Comparison of ENCODE assay signal across 9 cellular contexts in the genomic region with DNA sequence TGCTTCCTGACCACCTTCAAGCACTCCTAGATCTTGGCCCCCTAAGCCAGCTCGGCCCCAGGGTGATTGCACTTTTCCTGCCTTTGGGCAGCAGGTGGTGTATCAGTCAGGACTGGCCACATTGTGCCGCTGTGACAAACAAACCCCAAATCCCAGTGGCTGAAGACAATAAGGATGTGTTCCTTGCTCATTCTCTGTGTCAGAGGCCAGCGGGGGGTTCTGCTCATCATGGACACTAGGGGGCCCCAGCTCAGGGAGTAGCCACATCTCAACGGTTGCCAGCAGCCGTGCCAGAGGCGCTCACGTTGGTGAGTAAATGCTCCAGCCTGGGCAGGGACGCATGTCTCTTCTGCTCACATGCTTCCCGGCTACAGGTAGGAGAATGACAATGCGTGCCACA.
DNase-seq lines count a peak whose midpoint lies in the region; ATAC-seq and TF ChIP-seq lines count a peak whose summit lies in the region.
"Had no signal": no experiment of that assay in that cellular context is flagged by ENCODE, and none has a peak within 500 bp of the region (broad histone marks: within the 10 kb centered on the region; RNA-seq: fewer than 3 reads in every experiment).

No MANE protein-coding gene starts in this region.

- peak in 2 of 6 experiments; percentile 2 to 8 for TF ChIP-seq CTCF in Peyer's patch (IDR thresholded peaks at IDR 0.05)

- H4K20me1 ChIP-seq in Karpas-422 (ENCODE audit: insufficient read depth, low read depth, low read length): peaks cover 3% of the 10 kb centered on the region; the same call in 1 of the 2 replicates

- no peaks in the 10 kb centered on the region for H3K36me3 ChIP-seq in Karpas-422 (ENCODE audit: insufficient read depth, low read length)
- no peaks in the 10 kb centered on the region for H3K36me3 ChIP-seq in Peyer's patch

- DNase-seq in EH (ENCODE audit: low read depth) (peak; percentile 27), Karpas-422 (peak; percentile 82), lung microvascular endothelial cell (ENCODE audit: low read depth in 2 of 2) (peak; percentile 31 to 33), substantia nigra (lab: John Stamatoyannopoulos, UW) (no peak), NOMO-1 treated with dmso at 0.1 percent for 144 hours (lab: John Stamatoyannopoulos, UW; ENCODE audit: unreplicated experiment) (no peak), Peyer's patch (no peak)
- DNase-seq in activated CD8-positive, alpha-beta memory T cell treated with anti-CD3 and anti-CD28 coated beads for 24 hours: peak; percentile 69

- H3K9me2 ChIP-seq in Karpas-422 (replicated peaks; ENCODE audit: insufficient read depth, low read length): no peaks in the 10 kb centered on the region

- no peaks in the 10 kb centered on the region for H3K79me2 ChIP-seq in Karpas-422 (ENCODE audit: low read length)

- H3K27me3 ChIP-seq in Karpas-422 (ENCODE audit: low read length) (no peaks in the 10 kb centered on the region), Peyer's patch (no peaks in the 10 kb centered on the region)

- no peaks in the 10 kb centered on the region for H3K4me1 ChIP-seq in Karpas-422 (ENCODE audit: low read length)
- peaks cover 0 to 18% (median 0%) of the 10 kb centered on the region in 4 donors for H3K4me1 ChIP-seq in Peyer's patch

- no peak overlapping the region for H3K4me2 ChIP-seq in Karpas-422 (ENCODE audit: low read depth, low read length, poor library complexity, severe bottlenecking)
- H3K4me2 ChIP-seq: PC-9 had no signal

- ATAC-seq in HG02642 (IDR thresholded peaks at IDR 0.05; ENCODE audit: poor library complexity, unreplicated experiment): no peak

- H2AFZ ChIP-seq in Karpas-422 (ENCODE audit: low read length): no peak overlapping the region
- H2AFZ ChIP-seq: PC-9 had no signal

- no peak overlapping the region for H3K9ac ChIP-seq in Karpas-422 (ENCODE audit: low read length)

- H3K9me3 ChIP-seq in Karpas-422 (ENCODE audit: low read length) (no peaks in the 10 kb centered on the region), Peyer's patch (no peaks in the 10 kb centered on the region)

- H3K4me3 ChIP-seq in Karpas-422 (ENCODE audit: low read length) (no peak overlapping the region), Peyer's patch (no peak overlapping the region)
- H3K4me3 ChIP-seq: PC-9 had no signal

- no peak for TF ChIP-seq POLR2A in Peyer's patch (IDR thresholded peaks at IDR 0.05)

- H3K27ac ChIP-seq in Karpas-422 (ENCODE audit: low read length) (no peak overlapping the region), substantia nigra (ENCODE audit: low read depth, low read length, poor library complexity, severe bottlenecking) (no peak overlapping the region), Peyer's patch (no peak overlapping the region)
- H3K27ac ChIP-seq: PC-9 had no signal

Comparison
In these comparisons a context has a peak if more than half of its experiments do, and no peak if none do; other contexts are left out.
1. DNase-seq: peak in EH (single experiment), Karpas-422 (single experiment), activated CD8-positive, alpha-beta memory T cell treated with anti-CD3 and anti-CD28 coated beads for 24 hours (single experiment) and lung microvascular endothelial cell (2 of 2); none in substantia nigra (0 of 49), NOMO-1 treated with dmso at 0.1 percent for 144 hours (single experiment) and Peyer's patch (0 of 3).